ENCODE assay signal across 31 cellular contexts in the genomic region with DNA sequence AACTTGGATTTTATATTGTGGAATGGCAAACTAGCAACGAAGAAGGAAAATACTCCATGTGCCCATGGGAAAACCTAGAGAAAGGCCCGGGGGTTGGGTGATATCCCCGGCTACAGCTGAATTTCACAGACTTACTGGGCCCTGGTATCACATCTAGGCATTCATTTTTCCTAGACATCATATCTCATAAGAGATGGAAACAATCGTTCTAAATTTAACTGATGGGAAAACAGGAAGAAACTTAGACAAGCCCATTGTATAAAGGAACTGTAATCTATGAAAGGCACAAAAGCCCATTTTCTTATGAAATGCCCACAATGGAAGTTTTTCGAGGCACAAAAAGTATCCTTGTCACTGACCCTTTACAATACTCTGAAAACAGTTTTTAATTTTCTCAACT.
"Had no signal": no experiment of that assay in that cellular context is flagged by ENCODE, and none has a peak within 500 bp of the region (broad histone marks: within the 10 kb centered on the region; RNA-seq: fewer than 3 reads in every experiment).

No MANE protein-coding gene starts in this region.

- H3K4me2 ChIP-seq: PC-9 had no signal

- ATAC-seq: activated T-cell treated with anti-CD3 and anti-CD28 coated beads, Interleukin-2, amount 50 U/mL, for 72 hours; activated T-helper 17 cell treated with anti-CD3 and anti-CD28 coated beads, Interleukin-2, amount 50 U/mL, for 72 hours; K562 had no signal

- H3K27me3 Mint-ChIP-seq: activated CD4-positive, alpha-beta memory T cell treated with anti-CD3 and anti-CD28 coated beads, Interleukin-2, amount 10 ng/mL, durations not matched to agents 7 days and 5 days; activated naive CD8-positive, alpha-beta T cell treated with anti-CD3 and anti-CD28 coated beads for 36 hours; activated T-helper 17 cell treated with anti-CD3 and anti-CD28 coated beads, Interleukin-2, amount 50 U/mL, for 72 hours had no signal

- H3K36me3 Mint-ChIP-seq: activated naive CD8-positive, alpha-beta T cell treated with anti-CD3 and anti-CD28 coated beads for 36 hours had no signal

- FAIRE-seq: K562 had no signal

- H3K4me3 Mint-ChIP-seq: activated CD4-positive, alpha-beta memory T cell treated with anti-CD3 and anti-CD28 coated beads, Interleukin-2, amount 10 ng/mL, durations not matched to agents 7 days and 5 days; activated naive CD8-positive, alpha-beta T cell treated with anti-CD3 and anti-CD28 coated beads for 36 hours; activated T-cell treated with anti-CD3 and anti-CD28 coated beads, Interleukin-2, amount 50 U/mL, for 72 hours; activated T-helper 17 cell treated with anti-CD3 and anti-CD28 coated beads, Interleukin-2, amount 50 U/mL, for 72 hours had no signal

- H3K27ac Mint-ChIP-seq: activated CD4-positive, alpha-beta memory T cell treated with anti-CD3 and anti-CD28 coated beads, Interleukin-2, amount 10 ng/mL, durations not matched to agents 7 days and 5 days; activated naive CD8-positive, alpha-beta T cell treated with anti-CD3 and anti-CD28 coated beads for 36 hours; activated T-cell treated with anti-CD3 and anti-CD28 coated beads, Interleukin-2, amount 50 U/mL, for 72 hours; activated T-helper 17 cell treated with anti-CD3 and anti-CD28 coated beads, Interleukin-2, amount 50 U/mL, for 72 hours had no signal

- H3K27me3 ChIP-seq: brain microvascular endothelial cell had no signal

- H3K4me3 ChIP-seq: K562, PC-9 had no signal

- H3K9me3 Mint-ChIP-seq: activated CD4-positive, alpha-beta memory T cell treated with anti-CD3 and anti-CD28 coated beads, Interleukin-2, amount 10 ng/mL, durations not matched to agents 7 days and 5 days; activated naive CD8-positive, alpha-beta T cell treated with anti-CD3 and anti-CD28 coated beads for 36 hours; activated T-cell treated with anti-CD3 and anti-CD28 coated beads, Interleukin-2, amount 50 U/mL, for 72 hours; activated T-helper 17 cell treated with anti-CD3 and anti-CD28 coated beads, Interleukin-2, amount 50 U/mL, for 72 hours had no signal

- H2AFZ ChIP-seq: PC-9 had no signal

- H3K36me3 ChIP-seq: brain microvascular endothelial cell had no signal

- DNase-seq: activated CD4-positive, alpha-beta memory T cell treated with anti-CD3 and anti-CD28 coated beads, Interleukin-2, amount 10 ng/mL, durations not matched to agents 7 days and 5 days; activated CD4-positive, alpha-beta T cell treated with anti-CD3 and anti-CD28 coated beads for 1 hour; activated CD4-positive, alpha-beta T cell treated with anti-CD3 and anti-CD28 coated beads for 48 hours; activated CD4-positive, CD25-positive, alpha-beta regulatory T cell; activated effector memory CD4-positive, alpha-beta T cell treated with anti-CD3 and anti-CD28 coated beads, Interleukin-2, amount 50 U/mL, for 16 hours; activated naive CD4-positive, alpha-beta T cell; activated naive CD4-positive, alpha-beta T cell treated with anti-CD3 and anti-CD28 coated beads, Interleukin-2, amount 50 U/mL, for 16 hours; activated naive CD8-positive, alpha-beta T cell treated with anti-CD3 and anti-CD28 coated beads for 36 hours; activated T-cell treated with anti-CD3 and anti-CD28 coated beads, Interleukin-2, amount 50 U/mL, for 1 hour; activated T-cell treated with anti-CD3 and anti-CD28 coated beads, Interleukin-2, amount 50 U/mL, for 72 hours; amniotic stem cell; aorta; brain microvascular endothelial cell; NCI-H1092 treated with DMSO at 0.1 percent for 48 hours; NCI-H1436; NCI-H1694; NCI-H1930; NCI-H2081 treated with DMSO at 0.1 percent for 48 hours; NCI-H226; NCI-H446 treated with DMSO at 0.1 percent for 48 hours; NCI-H524; NK-92 treated with Interleukin-12 subunit alpha and Interleukin-12 subunit beta, amount 100 ng/mL, for 24 hours; PC-9; Right ventricle myocardium superior; SW 1271; T-helper 1 cell; T-helper 2 cell; T-helper 9 cell had no signal

- H3K27ac ChIP-seq: brain microvascular endothelial cell, PC-9, VCaP had no signal

- H3K4me1 Mint-ChIP-seq: activated CD4-positive, alpha-beta memory T cell treated with anti-CD3 and anti-CD28 coated beads, Interleukin-2, amount 10 ng/mL, durations not matched to agents 7 days and 5 days; activated naive CD8-positive, alpha-beta T cell treated with anti-CD3 and anti-CD28 coated beads for 36 hours; activated T-helper 17 cell treated with anti-CD3 and anti-CD28 coated beads, Interleukin-2, amount 50 U/mL, for 72 hours had no signal
